In the genomic region with DNA sequence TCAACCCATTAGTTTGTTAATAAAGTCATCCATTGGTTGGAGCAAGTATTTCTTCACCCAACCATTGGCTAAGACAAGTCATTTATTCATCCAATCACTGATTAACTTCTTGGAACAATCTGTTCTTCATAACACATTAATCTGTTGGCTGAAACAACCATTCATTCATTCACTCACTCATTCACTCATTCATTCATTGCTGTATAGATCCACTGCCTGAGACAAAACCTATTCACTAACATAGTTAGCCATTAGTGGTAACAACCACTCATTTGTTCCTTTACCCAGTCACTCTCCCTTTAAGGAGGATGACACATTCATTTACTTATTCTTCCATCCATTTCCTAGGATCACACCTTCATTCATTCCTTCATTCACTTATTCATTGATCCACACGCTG, we compare ENCODE assay signal across 20 cellular contexts. TPM values are rescaled to one million over a fixed set of nuclear protein-coding genes. Genes with fewer than 3 reads are reported as not detected.
"Had no signal": no experiment of that assay in that cellular context is flagged by ENCODE, and none has a peak within 500 bp of the region (broad histone marks: within the 10 kb centered on the region; RNA-seq: fewer than 3 reads in every experiment).

No MANE protein-coding gene starts in this region.

- ATAC-seq: gastroesophageal sphincter; left colon; left ventricle myocardium superior; stimulated activated naive B cell treated with anti-CD40 and anti-IgM and Interleukin-4, amounts not matched to agents 10 μg/mL and 1 μg/mL and 100 μg/mL, for 72 hours had no signal

- H3K4me1 Mint-ChIP-seq: stimulated activated naive B cell treated with anti-CD40 and anti-IgM and Interleukin-4, amounts not matched to agents 10 μg/mL and 1 μg/mL and 100 μg/mL, for 72 hours had no signal

- DNase-seq: effector memory CD4-positive, alpha-beta T cell; esophagus squamous epithelium; foreskin fibroblast; left colon; left ventricle myocardium superior; mesenchymal stem cell; midbrain; naive B cell; posterior cingulate gyrus; sigmoid colon; stimulated activated CD4-positive, alpha-beta T cell treated with anti-CD3 and anti-CD28 coated beads, Interleukin-2, amount 100 ng/mL, for 24 hours; stimulated activated CD4-positive, alpha-beta T cell treated with anti-CD3 and anti-CD28 coated beads, Interleukin-4, amount 100 ng/mL, for 4 hours; stimulated activated naive B cell treated with anti-CD40 and anti-IgM and Interleukin-4, amounts not matched to agents 10 μg/mL and 1 μg/mL and 100 μg/mL, for 72 hours; thyroid gland had no signal

- H3K27me3 Mint-ChIP-seq: naive B cell; stimulated activated naive B cell treated with anti-CD40 and anti-IgM and Interleukin-4, amounts not matched to agents 10 μg/mL and 1 μg/mL and 100 μg/mL, for 72 hours; type B pancreatic cell had no signal

- H3K27ac Mint-ChIP-seq: naive B cell; stimulated activated naive B cell treated with anti-CD40 and anti-IgM and Interleukin-4, amounts not matched to agents 10 μg/mL and 1 μg/mL and 100 μg/mL, for 72 hours; type B pancreatic cell had no signal

- H3K9me3 ChIP-seq: esophagus squamous epithelium, gastroesophageal sphincter, right atrium auricular region, sigmoid colon, thyroid gland had no signal

- H3K9me3 Mint-ChIP-seq: naive B cell; stimulated activated naive B cell treated with anti-CD40 and anti-IgM and Interleukin-4, amounts not matched to agents 10 μg/mL and 1 μg/mL and 100 μg/mL, for 72 hours; type B pancreatic cell had no signal

- H3K4me3 Mint-ChIP-seq: naive B cell; stimulated activated naive B cell treated with anti-CD40 and anti-IgM and Interleukin-4, amounts not matched to agents 10 μg/mL and 1 μg/mL and 100 μg/mL, for 72 hours; type B pancreatic cell had no signal

RNA-seq across cellular contexts. Expression of a gene that starts 22.0 kb away (rescaled TPM):
- total RNA-seq: epithelial cell of proximal tubule, kidney epithelial cell, osteocyte had no signal

RNA-seq across cellular contexts. Expression of a gene that starts 44.0 kb away (rescaled TPM):
- total RNA-seq: sigmoid colon had no signal
